Comparison of ENCODE assay signal across 22 cellular contexts in genomic region chr1:115412286-115412685, GRCh38.
"Had no signal": no experiment of that assay in that cellular context is flagged by ENCODE, and none has a peak within 500 bp of the region (broad histone marks: within the 10 kb centered on the region; RNA-seq: fewer than 3 reads in every experiment).

No MANE protein-coding gene starts in this region.

- H3K36me3 Mint-ChIP-seq: activated naive CD8-positive, alpha-beta T cell treated with anti-CD3 and anti-CD28 coated beads for 36 hours; brain; natural killer cell; stimulated activated memory B cell treated with anti-CD40 and anti-IgM and Interleukin-4, amounts not matched to agents 10 μg/mL and 1 μg/mL and 100 μg/mL, for 72 hours had no signal

- H3K4me3 Mint-ChIP-seq: activated B cell treated with CpG ODN at 0.5 μM for 24 hours; activated CD8-positive, alpha-beta T cell treated with anti-CD3 and anti-CD28 coated beads, Interleukin-2, amount 10 ng/mL, durations not matched to agents 7 days and 5 days; activated naive CD8-positive, alpha-beta T cell treated with anti-CD3 and anti-CD28 coated beads for 36 hours; activated T-helper 1 cell treated with anti-CD3 and anti-CD28 coated beads, Interleukin-12 subunit alpha, Interleukin-12 subunit beta, Interleukin-2, Interleukin-4 antibody, amounts not matched to agents 30 ng/mL and 10 ng/mL and 1 ng/mL, durations not matched to agents 14 hours and 24 hours and 36 hours; brain; natural killer cell; stimulated activated memory B cell treated with anti-CD40 and anti-IgM and Interleukin-4, amounts not matched to agents 10 μg/mL and 1 μg/mL and 100 μg/mL, for 72 hours had no signal

- H3K9ac ChIP-seq: parathyroid adenoma had no signal

- DNase-seq: activated B cell treated with CpG ODN at 0.5 μM for 24 hours; activated CD4-positive, alpha-beta T cell treated with anti-CD3 and anti-CD28 coated beads for 48 hours; activated CD8-positive, alpha-beta memory T cell treated with anti-CD3 and anti-CD28 coated beads, Interleukin-2, amount 50 U/mL, for 48 hours; activated CD8-positive, alpha-beta T cell treated with anti-CD3 and anti-CD28 coated beads, Interleukin-2, amount 10 ng/mL, durations not matched to agents 7 days and 5 days; activated naive CD8-positive, alpha-beta T cell treated with anti-CD3 and anti-CD28 coated beads for 36 hours; amygdala; cerebellar nuclear complex; effector CD8-positive, alpha-beta T cell; natural killer cell; stimulated activated CD4-positive, alpha-beta T cell treated with anti-CD3 and anti-CD28 coated beads, Interleukin-2, amount 100 ng/mL, for 48 hours; T-helper 2 cell had no signal

- H3K27ac Mint-ChIP-seq: activated B cell treated with CpG ODN at 0.5 μM for 24 hours; activated CD8-positive, alpha-beta T cell treated with anti-CD3 and anti-CD28 coated beads, Interleukin-2, amount 10 ng/mL, durations not matched to agents 7 days and 5 days; activated naive CD8-positive, alpha-beta T cell treated with anti-CD3 and anti-CD28 coated beads for 36 hours; activated T-helper 1 cell treated with anti-CD3 and anti-CD28 coated beads, Interleukin-12 subunit alpha, Interleukin-12 subunit beta, Interleukin-2, Interleukin-4 antibody, amounts not matched to agents 30 ng/mL and 10 ng/mL and 1 ng/mL, durations not matched to agents 14 hours and 24 hours and 36 hours; brain; natural killer cell; stimulated activated memory B cell treated with anti-CD40 and anti-IgM and Interleukin-4, amounts not matched to agents 10 μg/mL and 1 μg/mL and 100 μg/mL, for 72 hours had no signal

- H3K4me1 ChIP-seq: gastroesophageal sphincter, tibial artery had no signal

- H3K9me3 ChIP-seq: gastroesophageal sphincter, neutrophil, tibial artery had no signal

- H3K27me3 Mint-ChIP-seq: stimulated activated memory B cell treated with anti-CD40 and anti-IgM and Interleukin-4, amounts not matched to agents 10 μg/mL and 1 μg/mL and 100 μg/mL, for 72 hours had no signal

- H3K36me3 ChIP-seq: gastroesophageal sphincter, neutrophil, tibial artery had no signal

- ATAC-seq: activated CD8-positive, alpha-beta T cell treated with anti-CD3 and anti-CD28 coated beads, Interleukin-2, amount 10 ng/mL, durations not matched to agents 7 days and 5 days; natural killer cell; stimulated activated memory B cell treated with anti-CD40 and anti-IgM and Interleukin-4, amounts not matched to agents 10 μg/mL and 1 μg/mL and 100 μg/mL, for 72 hours had no signal

- H3K9me3 Mint-ChIP-seq: activated B cell treated with CpG ODN at 0.5 μM for 24 hours; activated T-helper 1 cell treated with anti-CD3 and anti-CD28 coated beads, Interleukin-12 subunit alpha, Interleukin-12 subunit beta, Interleukin-2, Interleukin-4 antibody, amounts not matched to agents 30 ng/mL and 10 ng/mL and 1 ng/mL, durations not matched to agents 14 hours and 24 hours and 36 hours had no signal

- H3K4me3 ChIP-seq: gastroesophageal sphincter, tibial artery had no signal

- H3K79me2 ChIP-seq: parathyroid adenoma had no signal

- FAIRE-seq: endothelial cell of umbilical vein, islet of Langerhans, TTC549, urothelium cell line had no signal

- H3K27me3 ChIP-seq: gastroesophageal sphincter, neutrophil, tibial artery had no signal

- H3K4me1 Mint-ChIP-seq: activated B cell treated with CpG ODN at 0.5 μM for 24 hours; brain; natural killer cell; stimulated activated memory B cell treated with anti-CD40 and anti-IgM and Interleukin-4, amounts not matched to agents 10 μg/mL and 1 μg/mL and 100 μg/mL, for 72 hours had no signal

- H3K27ac ChIP-seq: gastroesophageal sphincter, neutrophil, parathyroid adenoma, tibial artery had no signal

- H2AFZ ChIP-seq: parathyroid adenoma had no signal
